In genomic region chr11:119696378-119697157, GRCh38 we compare ENCODE assay signal across 17 cellular contexts. TPM values are rescaled to one million over a fixed set of nuclear protein-coding genes. Genes with fewer than 3 reads are reported as not detected.
DNase-seq lines count a peak whose midpoint lies in the region; ATAC-seq and TF ChIP-seq lines count a peak whose summit lies in the region.
"Had no signal": no experiment of that assay in that cellular context is flagged by ENCODE, and none has a peak within 500 bp of the region (broad histone marks: within the 10 kb centered on the region; RNA-seq: fewer than 3 reads in every experiment).

No MANE protein-coding gene starts in this region.

- no peaks in the 10 kb centered on the region for H3K36me3 Mint-ChIP-seq in type B pancreatic cell

- peak overlapping the region; percentile 99 for H3K27ac Mint-ChIP-seq in type B pancreatic cell
- H3K27ac Mint-ChIP-seq: activated CD4-positive, alpha-beta T cell treated with anti-CD3 and anti-CD28 coated beads, Interleukin-2, amount 10 ng/mL, durations not matched to agents 7 days and 5 days; T-helper 1 cell treated with Interleukin-12 subunit alpha and Interleukin-12 subunit beta and Interleukin-4 antibody, amounts not matched to agents 30 μg/mL and 1 μg/mL, for 36 hours had no signal

- H3K27me3 Mint-ChIP-seq in type B pancreatic cell = no peaks in the 10 kb centered on the region

- peak overlapping the region; percentile 76 for H3K4me3 Mint-ChIP-seq in type B pancreatic cell
- H3K4me3 Mint-ChIP-seq: activated CD4-positive, alpha-beta T cell treated with anti-CD3 and anti-CD28 coated beads, Interleukin-2, amount 10 ng/mL, durations not matched to agents 7 days and 5 days; T-helper 1 cell treated with Interleukin-12 subunit alpha and Interleukin-12 subunit beta and Interleukin-4 antibody, amounts not matched to agents 30 μg/mL and 1 μg/mL, for 36 hours had no signal

- no peak for TF ChIP-seq CTCF in type B pancreatic cell (conservative IDR thresholded peaks at IDR 0.05)

- no peaks in the 10 kb centered on the region for H3K9me3 Mint-ChIP-seq in type B pancreatic cell
- H3K9me3 Mint-ChIP-seq: activated CD4-positive, alpha-beta T cell treated with anti-CD3 and anti-CD28 coated beads, Interleukin-2, amount 10 ng/mL, durations not matched to agents 7 days and 5 days; T-helper 1 cell treated with Interleukin-12 subunit alpha and Interleukin-12 subunit beta and Interleukin-4 antibody, amounts not matched to agents 30 μg/mL and 1 μg/mL, for 36 hours had no signal

- DNase-seq in NCI-H2227 (lab: John Stamatoyannopoulos, UW; ENCODE audit: unreplicated experiment) (peak; percentile 20), NCI-H2227 treated with DMSO at 0.1 percent for 48 hours (lab: John Stamatoyannopoulos, UW) (no peak), NCI-H69 (lab: John Stamatoyannopoulos, UW) (peak; percentile 59), type B pancreatic cell (ENCODE audit: extremely low spot score, unreplicated experiment) (no peak), RKO (ENCODE audit: low spot score) (no peak)
- DNase-seq: activated CD4-positive, alpha-beta T cell treated with anti-CD3 and anti-CD28 coated beads, Interleukin-2, amount 10 ng/mL, durations not matched to agents 7 days and 5 days; Calu3; effector memory CD4-positive, alpha-beta T cell; left ventricle myocardium inferior; NCI-H1092; OCI-M1; spleen had no signal

- peaks cover 77% of the 10 kb centered on the region for H3K4me1 Mint-ChIP-seq in type B pancreatic cell (ENCODE audit: unreplicated experiment)

- ATAC-seq in esophagus mucosa (peak; percentile 62), GM19455 (IDR thresholded peaks at IDR 0.05; ENCODE audit: unreplicated experiment) (no peak), GM19351 (IDR thresholded peaks at IDR 0.05; ENCODE audit: unreplicated experiment) (no peak)
- ATAC-seq: A549 had no signal

RNA-seq across cellular contexts. Expression of gene NECTIN1, which starts 32.4 kb away (rescaled TPM):
- 299 TPM for total RNA-seq in esophagus mucosa
- total RNA-seq in type B pancreatic cell (ENCODE audit: low replicate concordance) = 62.9 and 128 TPM in 2 replicates

Comparison
In these comparisons a context has a peak if more than half of its experiments do, and no peak if none do; other contexts are left out.
1. DNase-seq: peak in NCI-H2227 (single experiment) and NCI-H69 (single experiment); none in NCI-H2227 treated with DMSO at 0.1 percent for 48 hours (single experiment), type B pancreatic cell (single experiment) and RKO (single experiment).